ENCODE assay signal across 17 cellular contexts in the genomic region with DNA sequence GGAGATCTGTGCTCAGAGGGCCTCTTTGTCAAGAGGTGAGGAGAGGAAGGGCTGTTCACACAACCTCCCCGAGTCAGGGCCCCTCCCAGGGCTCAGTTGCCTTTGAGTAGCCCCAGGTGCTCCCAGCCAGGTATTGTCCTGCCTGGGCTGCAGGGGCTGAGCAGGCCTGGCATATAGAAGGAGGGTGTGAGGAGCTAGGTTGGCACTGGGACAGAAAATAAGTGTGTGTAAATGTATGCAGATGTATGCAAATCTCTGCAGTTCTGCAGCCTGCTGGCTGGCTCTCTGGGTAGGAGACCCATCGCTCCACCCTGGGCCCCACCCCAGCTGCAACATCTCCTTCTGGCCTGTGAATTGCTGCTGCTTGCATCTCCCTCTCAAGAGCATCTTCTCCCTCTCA. TPM values are rescaled to one million over a fixed set of nuclear protein-coding genes. Genes with fewer than 3 reads are reported as not detected.
DNase-seq lines count a peak whose midpoint lies in the region; ATAC-seq and TF ChIP-seq lines count a peak whose summit lies in the region.
"Had no signal": no experiment of that assay in that cellular context is flagged by ENCODE, and none has a peak within 500 bp of the region (broad histone marks: within the 10 kb centered on the region; RNA-seq: fewer than 3 reads in every experiment).

No MANE protein-coding gene starts in this region.

- intact Hi-C loops in natural killer cell (cut with micrococcal nuclease): no loop called here
- intact Hi-C loops in CD14-positive monocyte (cut with micrococcal nuclease): no loop called here

- H2BK15ac ChIP-seq in mesenchymal stem cell (ENCODE audit: low read depth, poor library complexity, severe bottlenecking): peak overlapping the region; percentile 45

- no peak overlapping the region for H2AFZ ChIP-seq in mesenchymal stem cell (ENCODE audit: low read depth, low read length)
- H2AFZ ChIP-seq: PC-9 had no signal

- no peaks in the 10 kb centered on the region for H3K9me3 ChIP-seq in mesenchymal stem cell (ENCODE audit: control insufficient read depth, low read length)

- H2AK5ac ChIP-seq in mesenchymal stem cell (ENCODE audit: low read length, severe bottlenecking): no peak overlapping the region

- ATAC-seq in natural killer cell treated with Interleukin-12 subunit alpha and Interleukin-12 subunit beta and Interleukin-15 and Interleukin-18, amount 100 ng/mL, for 72 hours: no peak
- ATAC-seq in natural killer cell: no peak
- peak; percentile 26 for ATAC-seq in WTC11
- no peak for ATAC-seq in HG02981 (IDR thresholded peaks at IDR 0.05; ENCODE audit: unreplicated experiment)
- ATAC-seq: GM12878 had no signal

- peaks cover 5 to 6% of the 10 kb centered on the region in 2 donors for H3K27me3 Mint-ChIP-seq in natural killer cell treated with Interleukin-12 subunit alpha and Interleukin-12 subunit beta and Interleukin-15 and Interleukin-18, amount 100 ng/mL, for 72 hours
- peaks cover 3 to 8% of the 10 kb centered on the region in 2 donors for H3K27me3 Mint-ChIP-seq in natural killer cell (ENCODE audit: low read depth in 2 of 2)
- H3K27me3 Mint-ChIP-seq in WTC11 (ENCODE audit: low read depth): peaks cover 2% of the 10 kb centered on the region; the same call in 1 of the 2 replicates
- H3K27me3 Mint-ChIP-seq in CD14-positive monocyte (ENCODE audit: low read depth in 3 of 3): peaks cover 0 to 4% (median 2%) of the 10 kb centered on the region in 3 donors

- H3K4me1 ChIP-seq in mesenchymal stem cell (ENCODE audit: control insufficient read depth, insufficient read depth, low read depth, low read length): peaks cover 23% of the 10 kb centered on the region

- CTCF ChIA-PET in WTC11 (lab: Charles Lee): interaction anchor here (0.8 to 2.8 kb wide), 9 partner anchors 9 to 408 kb away, joined by 3 to 8 read pairs (median 5); no protein-coding TSS in a partner anchor

- H3K79me1 ChIP-seq in mesenchymal stem cell (replicated peaks; ENCODE audit: low read length, poor library complexity, severe bottlenecking): peaks cover 44% of the 10 kb centered on the region

- no peak overlapping the region for H3K4me2 ChIP-seq in mesenchymal stem cell (ENCODE audit: low read length, poor library complexity, severe bottlenecking)
- H3K4me2 ChIP-seq: KMS-11, PC-9 had no signal

- WGBS in mesenchymal stem cell: 36% methylated on average over 2 of the region's 2 CpGs

- H3K23ac ChIP-seq in mesenchymal stem cell (ENCODE audit: low read length in 2 of 2): no peak overlapping the region

- H3K18ac ChIP-seq in mesenchymal stem cell (ENCODE audit: low read depth in 1 of 2, low read length in 2 of 2): peak overlapping the region; percentile 88 to 92

- no peak overlapping the region for H2BK5ac ChIP-seq in mesenchymal stem cell (ENCODE audit: low read depth, low read length, poor library complexity, severe bottlenecking)

- H3K4ac ChIP-seq in mesenchymal stem cell (ENCODE audit: low read depth in 1 of 2, low read length in 2 of 2): peak overlapping the region; percentile 47 to 54

- H3K9me3 Mint-ChIP-seq in natural killer cell treated with Interleukin-12 subunit alpha and Interleukin-12 subunit beta and Interleukin-15 and Interleukin-18, amount 100 ng/mL, for 72 hours: no peaks in the 10 kb centered on the region
- no peaks in the 10 kb centered on the region for H3K9me3 Mint-ChIP-seq in natural killer cell
- H3K9me3 Mint-ChIP-seq in WTC11: no peaks in the 10 kb centered on the region
- peaks cover 0 to 3% (median 0%) of the 10 kb centered on the region in 7 donors for H3K9me3 Mint-ChIP-seq in CD14-positive monocyte

- peak overlapping the region; percentile 93 for H4K91ac ChIP-seq in mesenchymal stem cell (ENCODE audit: low read length)

- POLR2A ChIA-PET in WTC11 (lab: Charles Lee): no interaction called here

- no peak overlapping the region for H3K4me3 ChIP-seq in mesenchymal stem cell (ENCODE audit: insufficient read depth in 1 of 2, low read depth in 1 of 2, low read length in 2 of 2)
- H3K4me3 ChIP-seq: GM12878, PC-9, SK-N-MC had no signal

- peak overlapping the region; percentile 88 to 96 for H2BK12ac ChIP-seq in mesenchymal stem cell (ENCODE audit: low read length in 2 of 2)

- no peaks in the 10 kb centered on the region for H3K27me3 ChIP-seq in mesenchymal stem cell (ENCODE audit: control insufficient read depth in 1 of 2, insufficient read depth in 1 of 2, low read length in 2 of 2)

- no peak overlapping the region for H3K27ac ChIP-seq in mesenchymal stem cell (ENCODE audit: low read length, poor library complexity, severe bottlenecking)
- H3K27ac ChIP-seq: KMS-11, PC-9, SK-N-MC had no signal

- no peaks in the 10 kb centered on the region for H3K4me1 Mint-ChIP-seq in natural killer cell treated with Interleukin-12 subunit alpha and Interleukin-12 subunit beta and Interleukin-15 and Interleukin-18, amount 100 ng/mL, for 72 hours (ENCODE audit: low read depth in 2 of 2)
- H3K4me1 Mint-ChIP-seq in natural killer cell (no peaks in the 10 kb centered on the region), WTC11 (peaks cover 46% of the 10 kb centered on the region), CD14-positive monocyte (peaks cover 41% of the 10 kb centered on the region)

- H4K8ac ChIP-seq in mesenchymal stem cell (ENCODE audit: low read length): peak overlapping the region; percentile 50

- TF ChIP-seq CTCF in natural killer cell (IDR thresholded peaks at IDR 0.05) (no peak), WTC11 (IDR thresholded peaks at IDR 0.05) (no peak), CD14-positive monocyte (IDR thresholded peaks at IDR 0.05) (no peak), GM20000 (IDR thresholded peaks at IDR 0.05; ENCODE audit: extremely low read depth, missing control alignments) (no peak)

- peak; percentile 22 for DNase-seq in natural killer cell treated with Interleukin-12 subunit alpha and Interleukin-12 subunit beta and Interleukin-15 and Interleukin-18, amount 100 ng/mL, for 72 hours (ENCODE audit: low spot score)
- DNase-seq in natural killer cell: no peak
- peak; percentile 32 for DNase-seq in WTC11 (ENCODE audit: low spot score)
- DNase-seq in mesenchymal stem cell: no peak
- DNase-seq in CD14-positive monocyte (ENCODE audit: low spot score): no peak
- DNase-seq in cerebellar cortex (ENCODE audit: low spot score): no peak
- no peak for DNase-seq in GM20000 (ENCODE audit: low spot score)
- DNase-seq: DMS79, NCI-H1092 treated with DMSO at 0.1 percent for 48 hours, NCI-H187, NCI-H2171 treated with DMSO at 0.1 percent for 48 hours, NCI-H524 treated with DMSO at 0.1 percent for 48 hours, PC-9 had no signal

- H3K4me3 Mint-ChIP-seq in natural killer cell treated with Interleukin-12 subunit alpha and Interleukin-12 subunit beta and Interleukin-15 and Interleukin-18, amount 100 ng/mL, for 72 hours: no peak overlapping the region
- no peak overlapping the region for H3K4me3 Mint-ChIP-seq in natural killer cell
- peak overlapping the region; percentile 27; the same call in 1 of the 2 replicates for H3K4me3 Mint-ChIP-seq in WTC11
- H3K4me3 Mint-ChIP-seq in CD14-positive monocyte: no peak overlapping the region

- H2BK120ac ChIP-seq in mesenchymal stem cell (ENCODE audit: low read depth, low read length): no peak overlapping the region

- no peaks in the 10 kb centered on the region for H3K36me3 Mint-ChIP-seq in natural killer cell treated with Interleukin-12 subunit alpha and Interleukin-12 subunit beta and Interleukin-15 and Interleukin-18, amount 100 ng/mL, for 72 hours
- H3K36me3 Mint-ChIP-seq in natural killer cell: no peaks in the 10 kb centered on the region
- H3K36me3 Mint-ChIP-seq in WTC11: no peaks in the 10 kb centered on the region
- peaks cover 0 to 4% of the 10 kb centered on the region in 2 donors for H3K36me3 Mint-ChIP-seq in CD14-positive monocyte

- no peak overlapping the region for H3K27ac Mint-ChIP-seq in natural killer cell treated with Interleukin-12 subunit alpha and Interleukin-12 subunit beta and Interleukin-15 and Interleukin-18, amount 100 ng/mL, for 72 hours
- no peak overlapping the region for H3K27ac Mint-ChIP-seq in natural killer cell
- H3K27ac Mint-ChIP-seq in WTC11: peak overlapping the region; percentile 85
- no peak overlapping the region for H3K27ac Mint-ChIP-seq in CD14-positive monocyte

- H3K14ac ChIP-seq in mesenchymal stem cell (ENCODE audit: low read length in 2 of 2): peak overlapping the region in 1 of 2 experiments; percentile 53

- no peak overlapping the region for H3K9ac ChIP-seq in mesenchymal stem cell (ENCODE audit: low read length)
- H3K9ac ChIP-seq: KMS-11 had no signal

- H3K36me3 ChIP-seq in mesenchymal stem cell (ENCODE audit: control insufficient read depth in 1 of 2, insufficient read depth in 2 of 2, low read depth in 1 of 2, low read length in 2 of 2): peaks cover 23 to 44% of the 10 kb centered on the region in 2 experiments

TF ChIP-seq in WTC11, 78 proteins besides CTCF, POLR2A, EP300 and RAD21 (continues in another document):
- TF ChIP-seq ATF1 (CRISPR knock-in tag; IDR thresholded peaks at IDR 0.05) (no peak), SP1 (CRISPR knock-in tag; conservative IDR thresholded peaks at IDR 0.05) (no peak), TEAD4 (CRISPR knock-in tag; IDR thresholded peaks at IDR 0.05) (no peak), ELF4 (CRISPR knock-in tag; IDR thresholded peaks at IDR 0.05; ENCODE audit: low read depth) (no peak), ESRRA (CRISPR knock-in tag; IDR thresholded peaks at IDR 0.05; ENCODE audit: borderline replicate concordance) (no peak), ZNF138 (CRISPR knock-in tag; conservative IDR thresholded peaks at IDR 0.05) (no peak), USF1 (CRISPR knock-in tag; IDR thresholded peaks at IDR 0.05) (no peak), NR2C2 (CRISPR knock-in tag; IDR thresholded peaks at IDR 0.05) (no peak), ZNF671 (CRISPR knock-in tag; IDR thresholded peaks at IDR 0.05) (no peak)
- TF ChIP-seq, protein P1, sequence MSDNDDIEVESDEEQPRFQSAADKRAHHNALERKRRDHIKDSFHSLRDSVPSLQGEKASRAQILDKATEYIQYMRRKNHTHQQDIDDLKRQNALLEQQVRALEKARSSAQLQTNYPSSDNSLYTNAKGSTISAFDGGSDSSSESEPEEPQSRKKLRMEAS (CRISPR knock-in tag; IDR thresholded peaks at IDR 0.05): no peak

RNA-seq across cellular contexts. Expression of gene NAV1, which starts 52.4 kb away (rescaled TPM):
- 1 to 10 TPM in 1 of 2 donors, under 1 TPM in 1; 0.21 to 1.2 TPM for total RNA-seq in natural killer cell treated with Interleukin-12 subunit alpha and Interleukin-12 subunit beta and Interleukin-15 and Interleukin-18, amount 100 ng/mL, for 72 hours
- total RNA-seq in natural killer cell (1 to 10 TPM; 2.5 to 3.9 (median 2.8) TPM), WTC11 (2021) (41.0 to 51.0 TPM (median 46.2 TPM) in 3 replicates)
- 51.4 TPM for polyA plus RNA-seq in mesenchymal stem cell (2013, experiment 1 of 2)
- 45.4 TPM for polyA plus RNA-seq in mesenchymal stem cell (2013, experiment 2 of 2)
- under 1 TPM; 0.37 to 0.89 TPM for polyA plus RNA-seq in CD14-positive monocyte

Comparison
In these comparisons a context has a peak if more than half of its experiments do, and no peak if none do; other contexts are left out.
1. DNase-seq: peak in natural killer cell treated with Interleukin-12 subunit alpha and Interleukin-12 subunit beta and Interleukin-15 and Interleukin-18, amount 100 ng/mL, for 72 hours (single experiment) and WTC11 (single experiment); none in natural killer cell (single experiment), mesenchymal stem cell (single experiment), CD14-positive monocyte (single experiment), cerebellar cortex (single experiment) and GM20000 (single experiment).